16 cellular contexts compared by ENCODE assay signal in the genomic region with DNA sequence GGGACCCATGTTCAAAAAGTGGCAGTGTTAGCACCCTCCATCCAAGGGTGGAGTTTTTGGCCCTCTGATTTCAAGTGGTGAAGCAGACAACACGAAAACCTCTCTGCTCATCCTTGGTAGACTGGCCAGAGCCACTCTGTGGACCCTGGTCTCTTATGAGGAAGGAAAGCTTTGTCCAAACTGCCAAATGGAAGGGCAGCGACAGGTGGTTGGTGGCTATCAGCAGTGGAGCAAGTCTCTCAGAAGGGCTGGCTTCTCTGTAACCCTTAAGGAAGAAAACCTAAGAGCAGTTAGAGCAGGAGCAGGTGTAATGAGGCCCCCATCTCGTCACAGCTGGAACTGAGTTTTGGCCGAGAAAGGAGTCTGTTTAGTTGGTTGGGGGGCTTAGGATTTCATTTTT.
DNase-seq lines count a peak whose midpoint lies in the region; ATAC-seq, FAIRE-seq and TF ChIP-seq lines count a peak whose summit lies in the region.
"Had no signal": no experiment of that assay in that cellular context is flagged by ENCODE, and none has a peak within 500 bp of the region (broad histone marks: within the 10 kb centered on the region; RNA-seq: fewer than 3 reads in every experiment).

No MANE protein-coding gene starts in this region.

- no peaks in the 10 kb centered on the region for H3K9me3 ChIP-seq in A549
- no peaks in the 10 kb centered on the region for H3K9me3 ChIP-seq in K562 (replicated peaks; ENCODE audit: control insufficient read depth, insufficient read depth, low read depth, low read length)
- H3K9me3 ChIP-seq in neuronal stem cell (replicated peaks in 1 of 2; ENCODE audit: control insufficient read depth in 2 of 2, insufficient read depth in 1 of 2, low read depth in 1 of 2, low read length in 2 of 2): no peaks in the 10 kb centered on the region
- H3K9me3 ChIP-seq in trophoblast cell (ENCODE audit: insufficient read depth, low read depth, low read length): no peaks in the 10 kb centered on the region
- H3K9me3 ChIP-seq: BLaER1 treated with 17β-estradiol and CSF1 and Interleukin-3, amounts not matched to agents 10 nM and 100 nM; HAP-1 had no signal

- H3K14ac ChIP-seq in neuronal stem cell (ENCODE audit: low read length) (no peak overlapping the region), trophoblast cell (ENCODE audit: low read length) (no peak overlapping the region)

- H3K79me1 ChIP-seq in neuronal stem cell (ENCODE audit: low read depth, low read length) (no peaks in the 10 kb centered on the region), trophoblast cell (ENCODE audit: low read length) (no peaks in the 10 kb centered on the region)

- H4K91ac ChIP-seq in neuronal stem cell (ENCODE audit: low read depth, low read length, poor library complexity) (no peak overlapping the region), trophoblast cell (ENCODE audit: low read depth, low read length) (no peak overlapping the region)

- no peak overlapping the region for H3K4ac ChIP-seq in neuronal stem cell (ENCODE audit: low read length)
- H3K4ac ChIP-seq in trophoblast cell (ENCODE audit: low read depth, low read length): no peak overlapping the region

- TF ChIP-seq EP300 in A549 (IDR thresholded peaks at IDR 0.05) (no peak), K562 (IDR thresholded peaks at IDR 0.05; ENCODE audit: low read length) (no peak)

- H3K79me2 ChIP-seq in K562 (ENCODE audit: control insufficient read depth, insufficient read depth, low read length): no peaks in the 10 kb centered on the region
- no peaks in the 10 kb centered on the region for H3K79me2 ChIP-seq in trophoblast cell (ENCODE audit: control insufficient read depth, insufficient read depth, low read length, poor library complexity)

- in situ Hi-C loops in K562 (cut with MboI): no loop called here

- DNase-seq in A549 (ENCODE audit: low read depth in 1 of 2, low spot score in 1 of 2) (no peak), LHCN-M2 (ENCODE audit: low read depth) (peak; percentile 47), K562 (ENCODE audit: extremely low read depth in 1 of 4, low spot score in 3 of 4) (no peak), neuronal stem cell (ENCODE audit: low spot score) (no peak), DMS153 (lab: John Stamatoyannopoulos, UW) (no peak), trophoblast cell (no peak)
- no peak for DNase-seq in activated CD4-positive, alpha-beta T cell treated with anti-CD3 and anti-CD28 coated beads, Interleukin-2, amount 50 U/mL, for 1 hour
- DNase-seq: 8988T; CD8-positive, alpha-beta T cell; DMS53 had no signal

- H4K8ac ChIP-seq in neuronal stem cell (ENCODE audit: low read depth, low read length): no peak overlapping the region
- no peak overlapping the region for H4K8ac ChIP-seq in trophoblast cell (ENCODE audit: low read depth, low read length)

- H2AFZ ChIP-seq in K562 (ENCODE audit: low read depth, low read length) (0 out of 2 replicates have a peak overlapping the region, but pooled peaks have one; percentile 26), neuronal stem cell (ENCODE audit: low read length) (peak overlapping the region; percentile 56), trophoblast cell (ENCODE audit: insufficient read depth, low read length, poor library complexity) (no peak overlapping the region)

- H2BK15ac ChIP-seq in neuronal stem cell (ENCODE audit: low read length): no peak overlapping the region

- H3K9me1 ChIP-seq in K562 (ENCODE audit: control insufficient read depth, insufficient read depth, low read length): no peaks in the 10 kb centered on the region

- H3K36me3 ChIP-seq in K562 (ENCODE audit: control insufficient read depth, insufficient read depth, low read length): no peaks in the 10 kb centered on the region
- H3K36me3 ChIP-seq in neuronal stem cell (replicated peaks in 1 of 2; ENCODE audit: control insufficient read depth in 2 of 2, insufficient read depth in 2 of 2, low read length in 2 of 2): no peaks in the 10 kb centered on the region
- no peaks in the 10 kb centered on the region for H3K36me3 ChIP-seq in trophoblast cell (ENCODE audit: control insufficient read depth in 1 of 2, insufficient read depth in 2 of 2, low read length in 2 of 2)
- H3K36me3 ChIP-seq: BLaER1 treated with 17β-estradiol and CSF1 and Interleukin-3, amounts not matched to agents 10 nM and 100 nM; HAP-1 had no signal

- H3K4me2 ChIP-seq in A549 (peak overlapping the region; percentile 69; the same call in 1 of the 3 replicates), K562 (ENCODE audit: insufficient read depth, low read length) (no peak overlapping the region), neuronal stem cell (ENCODE audit: insufficient read depth, low read length, poor library complexity, severe bottlenecking) (no peak overlapping the region), trophoblast cell (ENCODE audit: low read length) (no peak overlapping the region)
- H3K4me2 ChIP-seq: BLaER1 treated with 17β-estradiol and CSF1 and Interleukin-3, amounts not matched to agents 10 nM and 100 nM had no signal

- no peak for TF ChIP-seq CTCF in A549 (IDR thresholded peaks at IDR 0.05)
- TF ChIP-seq CTCF in K562 (IDR thresholded peaks at IDR 0.05 in 2 of 3, conservative IDR thresholded peaks at IDR 0.05 in 1 of 3; ENCODE audit: insufficient read depth in 2 of 3, low read depth in 1 of 3, low read length in 3 of 3): no peak

- BruUV-seq in K562 (replicated peaks; lab: Mats Ljungman, UMichigan): no TSS peak

- H3K9ac ChIP-seq in K562 (ENCODE audit: insufficient read depth in 1 of 2, low read depth in 2 of 2, low read length in 2 of 2) (no peak overlapping the region), neuronal stem cell (ENCODE audit: low read depth, low read length, poor library complexity) (no peak overlapping the region), trophoblast cell (ENCODE audit: low read length) (no peak overlapping the region)
- H3K9ac ChIP-seq: BLaER1 treated with 17β-estradiol and CSF1 and Interleukin-3, amounts not matched to agents 10 nM and 100 nM had no signal

- 81% methylated on average over 4 of the region's 4 CpGs for WGBS in A549 (ENCODE audit: missing lambda C conversion rate)
- WGBS in K562 (ENCODE audit: insufficient coverage, low coverage, missing lambda C conversion rate): 0% methylated on average over 4 of the region's 4 CpGs
- WGBS in neuronal stem cell (ENCODE audit: extremely low coverage in 2 of 2, insufficient read length in 2 of 2, insufficient replicate concordance in 1 of 2), 2 donors: no CpG with 5 or more reads among the region's 4 CpGs
- no CpG with 5 or more reads among the region's 4 CpGs for WGBS in trophoblast cell (ENCODE audit: extremely low coverage, insufficient coverage, insufficient read length)

- intact Hi-C loops in K562 (cut with micrococcal nuclease): no loop called here

- POLR2A ChIA-PET in A549 (lab: Yijun Ruan, JAX) (interaction anchor here (1.5 kb wide), 1 partner anchor 16 kb away, joined by 5 read pairs; a partner anchor contains a TSS), K562 (lab: Yijun Ruan, JAX) (interaction anchor here (1.5 kb wide), 2 partner anchors 9 to 16 kb away, joined by 3 to 4 read pairs; no protein-coding TSS in a partner anchor)

- no peak for FAIRE-seq in A549 (lab: Jason Lieb, UNC)
- FAIRE-seq in K562 (lab: Jason Lieb, UNC): no peak
- FAIRE-seq: G401.6, GM12891, GM19239 had no signal

- no peaks in the 10 kb centered on the region for H4K20me1 ChIP-seq in K562 (replicated peaks; ENCODE audit: control insufficient read depth, insufficient read depth, low read length)
- H4K20me1 ChIP-seq: BLaER1 treated with 17β-estradiol and CSF1 and Interleukin-3, amounts not matched to agents 10 nM and 100 nM had no signal

- CTCF ChIA-PET in A549 (lab: Yijun Ruan, JAX): interaction anchor here (1.4 to 1.7 kb wide), 2 partner anchors 14 to 16 kb away, joined by 5 to 6 read pairs; a partner anchor contains a TSS
- CTCF ChIA-PET in K562 (lab: Yijun Ruan, JAX; ENCODE audit: low intra/inter-chr PET ratio): no interaction called here

- H3K27ac ChIP-seq in A549 (peak overlapping the region; percentile 61 to 80; a peak in 5 of 6 replicates), K562 (ENCODE audit: extremely low read depth, low read depth, low read length) (no peak overlapping the region), neuronal stem cell (replicated peaks; ENCODE audit: low read length) (no peak overlapping the region), trophoblast cell (ENCODE audit: low read depth, low read length) (no peak overlapping the region)
- H3K27ac ChIP-seq: BLaER1 treated with 17β-estradiol and CSF1 and Interleukin-3, amounts not matched to agents 10 nM and 100 nM; HL-60 had no signal

- no peak overlapping the region for H2BK5ac ChIP-seq in neuronal stem cell (ENCODE audit: low read length)
- H2BK5ac ChIP-seq in trophoblast cell (ENCODE audit: low read depth, low read length, poor library complexity): no peak overlapping the region

- H3K18ac ChIP-seq in neuronal stem cell (ENCODE audit: low read length): no peak overlapping the region
- no peak overlapping the region for H3K18ac ChIP-seq in trophoblast cell (ENCODE audit: low read length)

- TF ChIP-seq RAD21 in A549 (conservative IDR thresholded peaks at IDR 0.05 in 1 of 2, IDR thresholded peaks at IDR 0.05 in 1 of 2): no peak
- TF ChIP-seq RAD21 in K562 (CRISPR knock-in tag; conservative IDR thresholded peaks at IDR 0.05 in 1 of 2, IDR thresholded peaks at IDR 0.05 in 1 of 2): no peak

- TF ChIP-seq POLR2A in A549 (IDR thresholded peaks at IDR 0.05; ENCODE audit: low read length) (no peak), K562 (conservative IDR thresholded peaks at IDR 0.05) (no peak)

- no peak overlapping the region for H4K12ac ChIP-seq in trophoblast cell (ENCODE audit: low read depth, low read length)

- no peak overlapping the region for H3K23ac ChIP-seq in neuronal stem cell (ENCODE audit: low read depth, low read length, poor library complexity)
- no peak overlapping the region for H3K23ac ChIP-seq in trophoblast cell (ENCODE audit: low read length)

- H3K4me1 ChIP-seq in A549: peaks cover 28% of the 10 kb centered on the region
- no peaks in the 10 kb centered on the region; a peak in 1 of 5 replicates for H3K4me1 ChIP-seq in K562 (replicated peaks in 1 of 2; ENCODE audit: control insufficient read depth in 2 of 2, insufficient read depth in 2 of 2, low read length in 2 of 2)
- H3K4me1 ChIP-seq in neuronal stem cell (ENCODE audit: control insufficient read depth in 2 of 2, insufficient read depth in 1 of 2, low read depth in 1 of 2, low read length in 2 of 2): no peaks in the 10 kb centered on the region
- H3K4me1 ChIP-seq in trophoblast cell (ENCODE audit: control insufficient read depth in 1 of 2, insufficient read depth in 2 of 2, low read length in 2 of 2): no peaks in the 10 kb centered on the region
- H3K4me1 ChIP-seq: HAP-1 had no signal

- no peaks in the 10 kb centered on the region for H3K27me3 ChIP-seq in K562 (ENCODE audit: control insufficient read depth in 2 of 2, insufficient read depth in 2 of 2, low read length in 2 of 2)
- H3K27me3 ChIP-seq in neuronal stem cell (ENCODE audit: control insufficient read depth in 3 of 3, insufficient read depth in 3 of 3, low read depth in 1 of 3, low read length in 3 of 3): no peaks in the 10 kb centered on the region
- H3K27me3 ChIP-seq in trophoblast cell (ENCODE audit: insufficient read depth, low read length): no peaks in the 10 kb centered on the region
- H3K27me3 ChIP-seq: BLaER1 treated with 17β-estradiol and CSF1 and Interleukin-3, amounts not matched to agents 10 nM and 100 nM had no signal

- H2BK120ac ChIP-seq in neuronal stem cell (ENCODE audit: low read depth, low read length) (no peak overlapping the region), trophoblast cell (ENCODE audit: insufficient read depth, low read length, poor library complexity) (no peak overlapping the region)

- no peak; a peak in 1 of 6 replicates for ATAC-seq in A549
- ATAC-seq in K562: no peak; the same call in 2 of the 3 replicates
- ATAC-seq: CD8-positive, alpha-beta T cell had no signal

- H2BK12ac ChIP-seq in neuronal stem cell (ENCODE audit: low read length) (no peak overlapping the region), trophoblast cell (ENCODE audit: low read length) (no peak overlapping the region)

- H2AK5ac ChIP-seq in neuronal stem cell (ENCODE audit: low read depth, low read length): no peak overlapping the region
- no peak overlapping the region for H2AK5ac ChIP-seq in trophoblast cell (ENCODE audit: low read length)

- no peak overlapping the region for H3K4me3 ChIP-seq in A549
- H3K4me3 ChIP-seq in K562: no peak overlapping the region
- no peak overlapping the region for H3K4me3 ChIP-seq in neuronal stem cell (ENCODE audit: low read length in 2 of 2)
- H3K4me3 ChIP-seq in trophoblast cell (ENCODE audit: low read depth, low read length): no peak overlapping the region
- H3K4me3 ChIP-seq: BLaER1 treated with 17β-estradiol and CSF1 and Interleukin-3, amounts not matched to agents 10 nM and 100 nM; HAP-1 had no signal

Comparison
In these comparisons a context has a peak if more than half of its experiments do, and no peak if none do; other contexts are left out.
1. H3K27ac ChIP-seq: peak in A549 (2 of 2); none in K562 (single experiment), neuronal stem cell (single experiment) and trophoblast cell (single experiment).